8 cellular contexts compared by ENCODE assay signal in the genomic region with DNA sequence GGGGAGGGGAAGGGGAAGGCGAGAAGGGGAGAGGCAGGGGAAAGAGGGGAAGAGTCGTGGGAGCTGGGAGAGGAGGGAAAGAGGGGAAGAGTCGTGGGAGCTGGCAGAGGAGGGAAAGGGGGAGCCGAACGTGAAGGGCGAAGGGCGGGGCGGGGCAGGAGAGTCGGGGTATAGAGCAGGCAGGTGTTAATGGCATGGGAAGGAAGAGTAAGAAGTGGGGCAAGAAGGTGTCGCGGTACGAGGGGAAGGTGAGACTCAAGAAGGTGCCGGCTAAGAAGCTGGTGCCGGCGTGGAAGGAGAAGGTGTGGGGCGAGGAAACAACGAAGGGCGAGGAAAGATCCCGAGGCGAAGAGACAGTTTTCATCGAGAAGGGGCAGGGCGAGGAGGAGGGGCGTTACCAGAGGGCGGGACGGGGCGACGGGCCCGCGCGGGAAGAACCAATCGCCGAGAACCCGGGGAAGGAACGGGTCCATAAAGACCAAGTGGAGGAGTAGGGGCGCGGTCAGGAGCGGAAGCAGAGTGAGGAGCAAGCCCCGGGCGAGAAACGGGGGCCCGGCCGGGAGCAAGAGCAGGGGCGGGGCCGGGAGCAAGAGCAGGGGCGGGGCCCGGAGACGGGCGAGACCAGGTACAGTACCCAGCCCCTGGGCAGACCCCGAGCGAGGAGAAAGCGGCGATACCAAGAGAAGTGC. TPM values are rescaled to one million over a fixed set of nuclear protein-coding genes. Genes with fewer than 3 reads are reported as not detected.
DNase-seq lines count a peak whose midpoint lies in the region; ATAC-seq and TF ChIP-seq lines count a peak whose summit lies in the region.

No MANE protein-coding gene starts in this region.

- peak; percentile 62 for ATAC-seq in memory B cell (ENCODE audit: low read depth)

- H3K27me3 Mint-ChIP-seq in memory B cell, result no peaks in the 10 kb centered on the region

- no peak for TF ChIP-seq CTCF in GM20000 (IDR thresholded peaks at IDR 0.05; ENCODE audit: extremely low read depth, missing control alignments)

- DNase-seq in COLO668 (lab: John Stamatoyannopoulos, UW; ENCODE audit: unreplicated experiment) (peak; percentile 92), GM20000 (ENCODE audit: low spot score) (peak; percentile 92), HT-29 (ENCODE audit: low spot score) (peak; percentile 99), NK-92 (lab: John Stamatoyannopoulos, UW; ENCODE audit: unreplicated experiment) (peak; percentile 74), memory B cell (ENCODE audit: low spot score in 2 of 2) (peak; percentile 87 to 93)
- peak; percentile 96 for DNase-seq in activated CD8-positive, alpha-beta memory T cell treated with anti-CD3 and anti-CD28 coated beads for 24 hours
- peak; percentile 86 to 91 (median 90) for DNase-seq in effector memory CD4-positive, alpha-beta T cell
- peak; percentile 92 to 96 (median 93) for DNase-seq in stimulated activated CD4-positive, alpha-beta T cell treated with anti-CD3 and anti-CD28 coated beads, TNF-alpha, amount 100 ng/mL, for 48 hours (ENCODE audit: low read depth in 3 of 3)

- H3K36me3 ChIP-seq in effector memory CD4-positive, alpha-beta T cell (ENCODE audit: control insufficient read depth, insufficient read depth, low read length), result no peaks in the 10 kb centered on the region

- peaks cover 16% of the 10 kb centered on the region for H3K4me1 Mint-ChIP-seq in memory B cell

- no peaks in the 10 kb centered on the region for H3K9me3 ChIP-seq in effector memory CD4-positive, alpha-beta T cell (ENCODE audit: control insufficient read depth, low read length)

- peaks cover 9% of the 10 kb centered on the region for H3K36me3 Mint-ChIP-seq in memory B cell

- H3K27ac ChIP-seq in effector memory CD4-positive, alpha-beta T cell (ENCODE audit: insufficient read depth, low read length, poor library complexity, severe bottlenecking), result peak overlapping the region; percentile 73

- H3K9me3 Mint-ChIP-seq in memory B cell, result no peaks in the 10 kb centered on the region

- peak overlapping the region; percentile 62 for H3K4me3 ChIP-seq in effector memory CD4-positive, alpha-beta T cell (ENCODE audit: insufficient read depth, low read depth, low read length, poor library complexity, severe bottlenecking)

- peaks cover 7% of the 10 kb centered on the region for H3K4me1 ChIP-seq in effector memory CD4-positive, alpha-beta T cell (ENCODE audit: control insufficient read depth, insufficient read depth, low read length, poor library complexity, severe bottlenecking)

- peak overlapping the region; percentile 96 for H3K4me3 Mint-ChIP-seq in memory B cell

- H3K27me3 ChIP-seq in effector memory CD4-positive, alpha-beta T cell (replicated peaks; ENCODE audit: control insufficient read depth, insufficient read depth, low read length, poor library complexity, severe bottlenecking), result no peaks in the 10 kb centered on the region

- H3K27ac Mint-ChIP-seq in memory B cell, result peak overlapping the region; percentile 95

RNA-seq across cellular contexts. Expression of gene CATSPERG, which starts 0.5 kb away (rescaled TPM):
- total RNA-seq in HT-29 (2014; rRNA removed; shearing (Covaris generic)), result 4.0 and 10.5 TPM in 2 replicates

RNA-seq across cellular contexts. Expression of gene KCNK6, which starts 16.4 kb away (rescaled TPM):
- 10.3 and 13.9 TPM in 2 replicates for total RNA-seq in HT-29 (2014; rRNA removed; shearing (Covaris generic))

RNA-seq across cellular contexts. Expression of gene YIF1B, which starts 20.3 kb away (rescaled TPM):
- 137 and 149 TPM in 2 replicates for total RNA-seq in HT-29 (2014; rRNA removed; shearing (Covaris generic))

RNA-seq across cellular contexts. Expression of gene C19orf33, which starts 32.0 kb away (rescaled TPM):
- total RNA-seq in HT-29 (2014; rRNA removed; shearing (Covaris generic)), result 1,318 and 1,477 TPM in 2 replicates

RNA-seq across cellular contexts. Expression of gene PSMD8, which starts 38.3 kb away (rescaled TPM):
- total RNA-seq in HT-29 (2014; rRNA removed; shearing (Covaris generic)), result 627 and 640 TPM in 2 replicates

Comparison
In these comparisons a context has a peak if more than half of its experiments do, and no peak if none do; other contexts are left out.
1. Peak in every context shown above with its lines: DNase-seq, ATAC-seq, H3K4me3 ChIP-seq and H3K27ac ChIP-seq.